ENCODE assay signal across 1 cellular context in genomic region chr1:54542120-54542961, GRCh38.
TF ChIP-seq lines count a peak whose summit lies in the region.

No MANE protein-coding gene starts in this region.

TF ChIP-seq in K562, 482 proteins besides CTCF, POLR2A, EP300 and RAD21 (continued from another document and continues in another):
- TF ChIP-seq ZBTB11 (CRISPR knock-in tag; IDR thresholded peaks at IDR 0.05) (no peak), THAP12 (CRISPR knock-in tag; IDR thresholded peaks at IDR 0.05) (no peak), CXXC5 (CRISPR knock-in tag; IDR thresholded peaks at IDR 0.05) (peak; percentile 28; the same call in 1 of the 2 replicates), HDAC6 (IDR thresholded peaks at IDR 0.05; ENCODE audit: low read depth, low read length) (no peak), ZNF41 (CRISPR knock-in tag; conservative IDR thresholded peaks at IDR 0.05) (no peak), HIVEP1 (CRISPR knock-in tag; IDR thresholded peaks at IDR 0.05) (no peak), ZNF449 (CRISPR knock-in tag; IDR thresholded peaks at IDR 0.05) (no peak), HMG20B (CRISPR knock-in tag; IDR thresholded peaks at IDR 0.05) (no peak), EWSR1 (IDR thresholded peaks at IDR 0.05; ENCODE audit: borderline replicate concordance, low read depth, partially characterized antibody) (no peak), MEF2A (IDR thresholded peaks at IDR 0.05; ENCODE audit: control insufficient read depth, low read depth, low read length) (no peak), MITF (IDR thresholded peaks at IDR 0.05) (no peak), ILK (tag; IDR thresholded peaks at IDR 0.05; ENCODE audit: borderline replicate concordance, low read depth) (no peak), PML (IDR thresholded peaks at IDR 0.05; ENCODE audit: low read length) (no peak), ARID4B (CRISPR knock-in tag; IDR thresholded peaks at IDR 0.05) (no peak; the same call in 1 of the 2 replicates), PPARD (CRISPR knock-in tag; IDR thresholded peaks at IDR 0.05) (no peak), FOXJ2 (tag; IDR thresholded peaks at IDR 0.05) (no peak), GTF2A2 (tag; IDR thresholded peaks at IDR 0.05) (no peak), KLF10 (CRISPR knock-in tag; IDR thresholded peaks at IDR 0.05) (no peak), ZSCAN32 (CRISPR knock-in tag; IDR thresholded peaks at IDR 0.05) (no peak), NR2C1 (IDR thresholded peaks at IDR 0.05) (no peak), NR2C1 (tag; IDR thresholded peaks at IDR 0.05) (no peak), ZNF197 (CRISPR knock-in tag; IDR thresholded peaks at IDR 0.05; ENCODE audit: low read depth) (no peak), ZNF445 (CRISPR knock-in tag; IDR thresholded peaks at IDR 0.05; ENCODE audit: low read depth) (no peak), NFYB (IDR thresholded peaks at IDR 0.05; ENCODE audit: extremely low read depth, insufficient read length) (no peak), STAT6 (CRISPR knock-in tag; IDR thresholded peaks at IDR 0.05) (no peak), TBP (optimal IDR thresholded peaks at IDR 0.05; ENCODE audit: low read depth, low read length) (no peak), CEBPG (CRISPR knock-in tag; IDR thresholded peaks at IDR 0.05) (no peak), CEBPG (tag; conservative IDR thresholded peaks at IDR 0.05 in 1 of 2, IDR thresholded peaks at IDR 0.05 in 1 of 2) (no peak), RREB1 (CRISPR knock-in tag; IDR thresholded peaks at IDR 0.05) (no peak), ZNF511 (CRISPR knock-in tag; IDR thresholded peaks at IDR 0.05) (peak; percentile 78), SPI1 (IDR thresholded peaks at IDR 0.05; ENCODE audit: borderline replicate concordance, low read depth, low read length) (no peak), CREM (IDR thresholded peaks at IDR 0.05; ENCODE audit: low read depth) (no peak)
